ENCODE assay signal across 10 cellular contexts in the genomic region with DNA sequence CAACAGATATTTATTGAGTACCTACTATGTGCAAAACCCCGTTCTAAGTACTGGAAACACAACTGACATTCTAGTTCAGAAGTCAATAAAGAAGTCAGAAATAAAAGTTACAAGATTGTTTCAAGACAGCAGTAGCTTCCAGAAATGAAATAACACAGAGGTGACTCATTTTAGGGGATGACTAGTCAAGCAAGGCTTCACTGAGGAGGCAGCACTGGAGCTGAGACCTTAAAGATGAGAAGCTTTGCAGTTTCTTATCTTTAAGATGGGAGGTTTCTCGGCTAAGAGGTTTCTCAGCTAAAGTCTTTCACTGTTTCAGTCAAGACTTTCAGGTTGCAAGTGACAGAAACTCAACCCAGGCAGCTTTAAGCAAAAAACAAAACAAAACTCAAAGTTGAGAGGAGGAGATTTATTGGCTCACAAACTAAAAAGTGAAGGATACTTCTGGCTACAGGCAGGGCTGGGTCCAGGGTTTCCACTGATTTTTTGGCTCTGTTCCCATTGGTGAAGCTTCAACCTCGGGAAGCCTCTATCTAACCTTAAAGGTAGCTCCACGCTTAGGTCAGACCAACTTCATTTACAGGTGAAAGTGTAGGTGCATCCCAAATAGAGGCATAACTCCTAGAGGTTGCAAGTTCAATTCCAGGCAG. TPM values are rescaled to one million over a fixed set of nuclear protein-coding genes. Genes with fewer than 3 reads are reported as not detected.
A peak's percentile ranks its signal among the peaks of the same experiment; 100 is the strongest.
DNase-seq lines count a peak whose midpoint lies in the region; ATAC-seq, FAIRE-seq and TF ChIP-seq lines count a peak whose summit lies in the region.
"Had no signal": no experiment of that assay in that cellular context is flagged by ENCODE, and none has a peak within 500 bp of the region (broad histone marks: within the 10 kb centered on the region; RNA-seq: fewer than 3 reads in every experiment).

No MANE protein-coding gene starts in this region.

- peak overlapping the region; percentile 60 to 81; a peak in 5 of 6 replicates for H3K27ac ChIP-seq in A549
- H3K27ac ChIP-seq in fibroblast of lung (ENCODE audit: insufficient read depth, low read length), result peak overlapping the region; percentile 65
- peak overlapping the region in 2 of 4 donors; percentile 48 to 51 for H3K27ac ChIP-seq in sigmoid colon

- 19% methylated on average over 4 of the region's 4 CpGs for WGBS in A549 (ENCODE audit: missing lambda C conversion rate)
- WGBS in sigmoid colon, 2 donors, result 57 to 74% methylated on average over 4 of the region's 4 CpGs

- no peaks in the 10 kb centered on the region for H3K27me3 ChIP-seq in fibroblast of lung (ENCODE audit: control insufficient read depth, insufficient read depth, low read length)
- H3K27me3 ChIP-seq in sigmoid colon, result no peaks in the 10 kb centered on the region

- H2AFZ ChIP-seq in fibroblast of lung (ENCODE audit: low read length), result no peak overlapping the region

- H3K4me1 ChIP-seq in A549 (peaks cover 28% of the 10 kb centered on the region), fibroblast of lung (ENCODE audit: control insufficient read depth, extremely low read depth, insufficient read depth, low read length) (peaks cover 17% of the 10 kb centered on the region), sigmoid colon (peaks cover 0 to 24% (median 14%) of the 10 kb centered on the region in 4 donors)

- no peak for TF ChIP-seq RAD21 in A549 (conservative IDR thresholded peaks at IDR 0.05 in 1 of 2, IDR thresholded peaks at IDR 0.05 in 1 of 2)

- no peak overlapping the region for H3K9ac ChIP-seq in fibroblast of lung (ENCODE audit: insufficient read depth, low read length)

- DNase-seq in A549 (ENCODE audit: low read depth in 1 of 2, low spot score in 1 of 2) (peak in 1 of 2 experiments; percentile 55), MV-4-11 (lab: John Stamatoyannopoulos, UW) (peak; percentile 34), fibroblast of lung (ENCODE audit: low read depth in 2 of 2) (peak; percentile 85 to 92), sigmoid colon (no peak), NCI-H1048 (lab: John Stamatoyannopoulos, UW) (no peak), posterior vena cava (ENCODE audit: low spot score) (no peak)
- DNase-seq: NCI-H2029 had no signal

- peak; percentile 23 for FAIRE-seq in A549 (lab: Jason Lieb, UNC)

- POLR2A ChIA-PET in A549 (lab: Yijun Ruan, JAX), result interaction anchor here (0.9 kb wide), 1 partner anchor 8 kb away, joined by 4 read pairs; no protein-coding TSS in a partner anchor

- intact Hi-C loops in sigmoid colon (cut with DNase I), result no loop called here
- intact Hi-C loops in posterior vena cava (cut with DNase I), result no loop called here

- CTCF ChIA-PET in A549 (lab: Yijun Ruan, JAX), result interaction anchor here (0.7 to 16.8 kb wide), 7 partner anchors 9 to 229 kb away, joined by 3 to 554 read pairs (median 4); no protein-coding TSS in a partner anchor

- TF ChIP-seq POLR2A in A549 (IDR thresholded peaks at IDR 0.05; ENCODE audit: low read length), result no peak
- no peak for TF ChIP-seq POLR2A in sigmoid colon (IDR thresholded peaks at IDR 0.05)

- H3K4me3 ChIP-seq in A549 (no peak overlapping the region), fibroblast of lung (replicated peaks in 1 of 4; ENCODE audit: control extremely low read depth in 1 of 4, insufficient read depth in 1 of 4, low read depth in 3 of 4, low read length in 4 of 4) (peak overlapping the region in 1 of 4 experiments; percentile 15), sigmoid colon (no peak overlapping the region)

- H4K20me1 ChIP-seq in fibroblast of lung (ENCODE audit: control insufficient read depth, extremely low read depth, insufficient read depth, low read length), result no peaks in the 10 kb centered on the region

- H3K36me3 ChIP-seq in fibroblast of lung (ENCODE audit: control insufficient read depth, insufficient read depth, low read length), result no peaks in the 10 kb centered on the region
- no peaks in the 10 kb centered on the region for H3K36me3 ChIP-seq in sigmoid colon

- H3K4me2 ChIP-seq in A549 (peak overlapping the region; percentile 65), fibroblast of lung (ENCODE audit: extremely low read depth, insufficient read depth, low read length) (peak overlapping the region; percentile 25)

- ATAC-seq in A549 (peak; percentile 84 to 86), GM19452 (IDR thresholded peaks at IDR 0.05; ENCODE audit: unreplicated experiment) (peak; percentile 64), GM21737 (IDR thresholded peaks at IDR 0.05; ENCODE audit: unreplicated experiment) (no peak)
- ATAC-seq: natural killer cell treated with Interleukin-12 subunit alpha and Interleukin-12 subunit beta and Interleukin-15 and Interleukin-18, amount 100 ng/mL, for 72 hours had no signal

- no peaks in the 10 kb centered on the region for H3K79me2 ChIP-seq in fibroblast of lung (ENCODE audit: control insufficient read depth, insufficient read depth, low read length)

- TF ChIP-seq CTCF in A549 (IDR thresholded peaks at IDR 0.05), result no peak
- TF ChIP-seq CTCF in fibroblast of lung (conservative IDR thresholded peaks at IDR 0.05 in 1 of 2, IDR thresholded peaks at IDR 0.05 in 1 of 2; ENCODE audit: low read depth in 1 of 2, low read length in 2 of 2), result no peak
- TF ChIP-seq CTCF in sigmoid colon (IDR thresholded peaks at IDR 0.05), result no peak

- no peak for TF ChIP-seq EP300 in A549 (IDR thresholded peaks at IDR 0.05)
- TF ChIP-seq EP300 in sigmoid colon (IDR thresholded peaks at IDR 0.05), result no peak

- H3K9me3 ChIP-seq in A549, result no peaks in the 10 kb centered on the region
- H3K9me3 ChIP-seq in fibroblast of lung (ENCODE audit: control insufficient read depth, insufficient read depth, low read depth, low read length), result no peaks in the 10 kb centered on the region
- H3K9me3 ChIP-seq in sigmoid colon, result no peaks in the 10 kb centered on the region

TF ChIP-seq in A549, 52 proteins besides CTCF, POLR2A, EP300 and RAD21:
- TF ChIP-seq, protein P1, sequence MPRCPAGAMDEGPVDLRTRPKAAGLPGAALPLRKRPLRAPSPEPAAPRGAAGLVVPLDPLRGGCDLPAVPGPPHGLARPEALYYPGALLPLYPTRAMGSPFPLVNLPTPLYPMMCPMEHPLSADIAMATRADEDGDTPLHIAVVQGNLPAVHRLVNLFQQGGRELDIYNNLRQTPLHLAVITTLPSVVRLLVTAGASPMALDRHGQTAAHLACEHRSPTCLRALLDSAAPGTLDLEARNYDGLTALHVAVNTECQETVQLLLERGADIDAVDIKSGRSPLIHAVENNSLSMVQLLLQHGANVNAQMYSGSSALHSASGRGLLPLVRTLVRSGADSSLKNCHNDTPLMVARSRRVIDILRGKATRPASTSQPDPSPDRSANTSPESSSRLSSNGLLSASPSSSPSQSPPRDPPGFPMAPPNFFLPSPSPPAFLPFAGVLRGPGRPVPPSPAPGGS (IDR thresholded peaks at IDR 0.05), result no peak
- TF ChIP-seq SREBF2 (IDR thresholded peaks at IDR 0.05) (no peak), ZFP36 (IDR thresholded peaks at IDR 0.05; ENCODE audit: borderline replicate concordance, partially characterized antibody) (peak; percentile 6), FOSL2 (IDR thresholded peaks at IDR 0.05) (peak; percentile 76), FOSL2 (CRISPR knock-in tag; IDR thresholded peaks at IDR 0.05) (peak; percentile 78), JUNB (IDR thresholded peaks at IDR 0.05) (peak; percentile 50)

RNA-seq across cellular contexts. Expression of gene MMP2, which starts 7.4 kb away (rescaled TPM):
- polyA plus RNA-seq in A549 (2011; rRNA removed) (11.8 and 16.2 TPM in 2 replicates), A549 (2017; fragmentation: RNase III; extraction: RNeasy Plus Mini Kit Qiagen cat#74134 plus additional on column Dnase treatment) (9.5 to 14.6 TPM (median 11.5 TPM) in 3 replicates), fibroblast of lung (760 and 1,609 TPM in 2 replicates), sigmoid colon (10 to 100 TPM in 2 of 3 donors, 1 to 10 TPM in 1; 7.2 to 47.1 (median 38.4) TPM)
- 5.9 and 7.6 TPM in 2 replicates for polyA plus RNA-seq in A549 (2012; cell fraction: cytosol; rRNA removed)
- polyA plus RNA-seq in A549 (2012; cell fraction: nucleus; rRNA removed), result 11.8 and 13.2 TPM in 2 replicates
- 20.7 and 26.3 TPM in 2 replicates for polyA minus RNA-seq in A549 (2011; rRNA and poly(A)+ RNA removed)
- total RNA-seq in fibroblast of lung (1,311 and 1,457 TPM in 2 replicates), sigmoid colon (100 to 1,000 TPM; 142 to 280 (median 175) TPM), posterior vena cava (100 to 1,000 TPM; 539 to 826 TPM)
- polyA plus RNA-seq in fibroblast of lung (2012), result 608 and 1,202 TPM in 2 replicates
- polyA minus RNA-seq in fibroblast of lung (ENCODE audit: low replicate concordance), result 617 and 1,278 TPM in 2 replicates
- total RNA-seq: natural killer cell treated with Interleukin-12 subunit alpha and Interleukin-12 subunit beta and Interleukin-15 and Interleukin-18, amount 100 ng/mL, for 72 hours had no signal

RNA-seq across cellular contexts. Expression of gene LPCAT2, which starts 37.3 kb away (rescaled TPM):
- polyA plus RNA-seq in A549 (2011; rRNA removed), result 16.3 and 17.1 TPM in 2 replicates
- polyA plus RNA-seq in A549 (2012; cell fraction: cytosol; rRNA removed), result 2.7 and 3.3 TPM in 2 replicates
- 3.6 and 3.7 TPM in 2 replicates for polyA plus RNA-seq in A549 (2012; cell fraction: nucleus; rRNA removed)
- polyA plus RNA-seq in A549 (2017; fragmentation: RNase III; extraction: RNeasy Plus Mini Kit Qiagen cat#74134 plus additional on column Dnase treatment), result 6.0 to 8.0 TPM (median 7.4 TPM) in 3 replicates
- polyA minus RNA-seq in A549 (2011; rRNA and poly(A)+ RNA removed), result 6.8 and 13.6 TPM in 2 replicates
- 13.1 and 17.8 TPM in 2 replicates for total RNA-seq in fibroblast of lung
- 10.2 and 13.6 TPM in 2 replicates for polyA plus RNA-seq in fibroblast of lung
- 5.4 and 9.0 TPM in 2 replicates for polyA plus RNA-seq in fibroblast of lung (2012)
- 3.4 and 5.3 TPM in 2 replicates for polyA minus RNA-seq in fibroblast of lung (ENCODE audit: low replicate concordance)
- 10 to 100 TPM in 1 of 4 donors, 1 to 10 TPM in 3; 6.6 to 12.8 (median 9.4) TPM for total RNA-seq in sigmoid colon
- 1 to 10 TPM; 1.2 to 6.3 (median 2.3) TPM for polyA plus RNA-seq in sigmoid colon
- 10 to 100 TPM; 13.8 to 16.0 TPM for total RNA-seq in posterior vena cava

Comparison
In these comparisons a context has a peak if more than half of its experiments do, and no peak if none do; other contexts are left out.
1. DNase-seq: peak in MV-4-11 (single experiment) and fibroblast of lung (2 of 2); none in sigmoid colon (single experiment), NCI-H1048 (single experiment) and posterior vena cava (single experiment).